8 cellular contexts compared by ENCODE assay signal in the genomic region with DNA sequence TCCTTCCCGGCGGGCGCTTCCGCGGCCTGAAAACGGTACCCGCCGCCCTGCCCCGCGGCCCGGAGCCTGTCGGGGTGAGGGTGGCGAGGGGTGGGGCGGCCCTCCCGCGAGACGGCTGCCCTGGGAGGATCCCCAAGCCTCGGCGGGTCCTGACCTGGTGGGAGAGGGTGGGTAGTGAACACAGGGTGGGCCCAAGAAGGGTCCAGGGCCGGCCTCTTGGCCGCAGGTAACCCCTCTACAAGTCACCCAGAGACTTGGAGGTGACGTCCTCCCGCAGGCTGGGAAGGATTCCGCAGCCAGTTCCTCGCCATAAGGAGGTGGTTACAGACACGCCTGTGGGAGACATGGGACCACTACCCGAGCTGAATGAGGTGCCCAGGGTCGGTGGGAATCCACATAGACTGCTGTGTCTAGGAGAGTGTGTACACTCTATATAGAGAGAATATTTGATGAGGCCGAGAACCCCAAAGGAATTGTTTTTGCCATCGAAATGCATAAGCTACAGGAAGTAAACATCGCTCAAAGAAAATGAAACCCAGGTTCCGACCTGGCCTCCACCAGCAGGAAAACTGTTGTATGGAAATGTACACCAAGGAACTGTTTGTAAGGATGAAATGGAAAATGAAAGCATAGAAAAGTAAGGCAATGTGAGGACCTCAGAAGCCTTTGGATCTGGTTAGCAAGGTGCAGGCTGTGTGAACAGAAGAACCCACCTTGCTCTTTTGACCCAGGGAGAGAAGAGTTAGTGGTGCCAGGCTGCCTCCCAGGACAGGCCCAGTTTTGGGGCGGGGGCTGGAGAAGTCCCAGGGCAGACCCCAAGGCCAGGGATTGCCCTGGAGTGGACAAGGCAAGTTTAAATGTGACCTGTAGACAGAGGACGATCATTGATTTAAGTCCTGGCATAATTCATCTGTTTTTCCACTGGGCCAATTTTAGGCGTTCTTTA. TPM values are rescaled to one million over a fixed set of nuclear protein-coding genes. Genes with fewer than 3 reads are reported as not detected.
DNase-seq lines count a peak whose midpoint lies in the region; ATAC-seq, FAIRE-seq and TF ChIP-seq lines count a peak whose summit lies in the region.

No MANE protein-coding gene starts in this region.

- 0 out of 2 replicates have a peak, but pooled peaks cover 3% of the 10 kb centered on the region for H3K9me2 ChIP-seq in GM23338 (ENCODE audit: insufficient read depth)

- H3K27me3 ChIP-seq in GM23338 (ENCODE audit: insufficient read depth), result peaks cover 12% of the 10 kb centered on the region

- FAIRE-seq in GM12892 (lab: Jason Lieb, UNC), result peak; percentile 50

- H3K27ac Mint-ChIP-seq in GM23338, result no peak overlapping the region
- peak overlapping the region; percentile 95 for H3K27ac Mint-ChIP-seq in activated T-helper 17 cell treated with anti-CD3 and anti-CD28 coated beads, Interleukin-2, amount 50 U/mL, for 72 hours

- TF ChIP-seq POLR2A in GM12892 (IDR thresholded peaks at IDR 0.05; ENCODE audit: low read depth, low read length), result no peak

- TF ChIP-seq CTCF in GM23338 (conservative IDR thresholded peaks at IDR 0.05; ENCODE audit: low read depth in 2 of 2), result no peak
- TF ChIP-seq CTCF in LNCaP clone FGC (IDR thresholded peaks at IDR 0.05; ENCODE audit: control insufficient read depth, extremely low read depth, insufficient read depth), result no peak
- TF ChIP-seq CTCF in omental fat pad (IDR thresholded peaks at IDR 0.05), result no peak

- peaks cover 5% of the 10 kb centered on the region; the same call in 1 of the 2 replicates for H3K4me1 ChIP-seq in GM23338 (ENCODE audit: insufficient read depth)

- no peaks in the 10 kb centered on the region; the same call in 1 of the 2 replicates for H3K36me3 ChIP-seq in GM23338 (ENCODE audit: insufficient read depth)

- H3K36me3 Mint-ChIP-seq in GM23338 (ENCODE audit: low read depth), result no peaks in the 10 kb centered on the region
- H3K36me3 Mint-ChIP-seq in activated T-helper 17 cell treated with anti-CD3 and anti-CD28 coated beads, Interleukin-2, amount 50 U/mL, for 72 hours (ENCODE audit: low read depth), result peaks cover 39% of the 10 kb centered on the region

- H4K20me1 ChIP-seq in GM23338 (replicated peaks; ENCODE audit: insufficient read depth), result no peaks in the 10 kb centered on the region; the same call in 1 of the 2 replicates

- H3K27ac ChIP-seq in GM23338 (ENCODE audit: low read depth), result no peak overlapping the region

- no peaks in the 10 kb centered on the region; the same call in 2 of the 3 replicates for H3K9me3 Mint-ChIP-seq in GM23338
- H3K9me3 Mint-ChIP-seq in activated T-helper 17 cell treated with anti-CD3 and anti-CD28 coated beads, Interleukin-2, amount 50 U/mL, for 72 hours, result no peaks in the 10 kb centered on the region

- ATAC-seq in GM23338 (peak; percentile 63), omental fat pad (ENCODE audit: low FRiP score) (peak; percentile 45)
- ATAC-seq in activated T-helper 17 cell treated with anti-CD3 and anti-CD28 coated beads, Interleukin-2, amount 50 U/mL, for 72 hours (replicated peaks), result peak; percentile 35

- H3K4me3 Mint-ChIP-seq in GM23338, result peak overlapping the region; percentile 85
- H3K4me3 Mint-ChIP-seq in activated T-helper 17 cell treated with anti-CD3 and anti-CD28 coated beads, Interleukin-2, amount 50 U/mL, for 72 hours, result peak overlapping the region; percentile 94

- no peaks in the 10 kb centered on the region for H3K79me2 ChIP-seq in GM23338 (replicated peaks; ENCODE audit: insufficient read depth)

- H3F3A ChIP-seq in GM23338 (replicated peaks; ENCODE audit: low read depth), result no peaks in the 10 kb centered on the region

- DNase-seq in GM12892 (ENCODE audit: insufficient read length), result peak; percentile 27
- peak; percentile 53 for DNase-seq in GM23338 (ENCODE audit: low spot score)
- no peak for DNase-seq in LNCaP clone FGC (ENCODE audit: low read depth)
- DNase-seq in germinal center (ENCODE audit: low spot score), result peak; percentile 11
- DNase-seq in omental fat pad (ENCODE audit: low spot score), result peak; percentile 38
- no peak for DNase-seq in LoVo (ENCODE audit: low spot score)
- no peak for DNase-seq in NCI-H1694 (lab: John Stamatoyannopoulos, UW)

- H3K4me3 ChIP-seq in GM23338 (peak overlapping the region; percentile 74), LNCaP clone FGC (ENCODE audit: low read depth, low read length) (peak overlapping the region; percentile 63)

- peaks cover 11% of the 10 kb centered on the region for H3K27me3 Mint-ChIP-seq in GM23338 (ENCODE audit: insufficient read depth, low read depth, poor library complexity)
- H3K27me3 Mint-ChIP-seq in activated T-helper 17 cell treated with anti-CD3 and anti-CD28 coated beads, Interleukin-2, amount 50 U/mL, for 72 hours, result no peaks in the 10 kb centered on the region

- peak overlapping the region; percentile 87 for H3K4me2 ChIP-seq in GM23338

- H3K4me1 Mint-ChIP-seq in GM23338, result peaks cover 8% of the 10 kb centered on the region
- peaks cover 34% of the 10 kb centered on the region for H3K4me1 Mint-ChIP-seq in activated T-helper 17 cell treated with anti-CD3 and anti-CD28 coated beads, Interleukin-2, amount 50 U/mL, for 72 hours

- H2AFZ ChIP-seq in GM23338, result peak overlapping the region; percentile 44

TF ChIP-seq in GM23338, 12 proteins besides CTCF, POLR2A, EP300 and RAD21 (continues in another document):
- TF ChIP-seq CREB1 (CRISPR knock-in tag; IDR thresholded peaks at IDR 0.05; ENCODE audit: low read depth), result no peak
- no peak for TF ChIP-seq STAT1 (IDR thresholded peaks at IDR 0.05; ENCODE audit: unreplicated experiment)
- no peak for TF ChIP-seq JUNB (IDR thresholded peaks at IDR 0.05; ENCODE audit: unreplicated experiment)
- no peak for TF ChIP-seq EZH2phosphoT487 (IDR thresholded peaks at IDR 0.05; ENCODE audit: unreplicated experiment)
- no peak for TF ChIP-seq ZNF331 (CRISPR knock-in tag; IDR thresholded peaks at IDR 0.05; ENCODE audit: low read depth)
- TF ChIP-seq, protein P1, sequence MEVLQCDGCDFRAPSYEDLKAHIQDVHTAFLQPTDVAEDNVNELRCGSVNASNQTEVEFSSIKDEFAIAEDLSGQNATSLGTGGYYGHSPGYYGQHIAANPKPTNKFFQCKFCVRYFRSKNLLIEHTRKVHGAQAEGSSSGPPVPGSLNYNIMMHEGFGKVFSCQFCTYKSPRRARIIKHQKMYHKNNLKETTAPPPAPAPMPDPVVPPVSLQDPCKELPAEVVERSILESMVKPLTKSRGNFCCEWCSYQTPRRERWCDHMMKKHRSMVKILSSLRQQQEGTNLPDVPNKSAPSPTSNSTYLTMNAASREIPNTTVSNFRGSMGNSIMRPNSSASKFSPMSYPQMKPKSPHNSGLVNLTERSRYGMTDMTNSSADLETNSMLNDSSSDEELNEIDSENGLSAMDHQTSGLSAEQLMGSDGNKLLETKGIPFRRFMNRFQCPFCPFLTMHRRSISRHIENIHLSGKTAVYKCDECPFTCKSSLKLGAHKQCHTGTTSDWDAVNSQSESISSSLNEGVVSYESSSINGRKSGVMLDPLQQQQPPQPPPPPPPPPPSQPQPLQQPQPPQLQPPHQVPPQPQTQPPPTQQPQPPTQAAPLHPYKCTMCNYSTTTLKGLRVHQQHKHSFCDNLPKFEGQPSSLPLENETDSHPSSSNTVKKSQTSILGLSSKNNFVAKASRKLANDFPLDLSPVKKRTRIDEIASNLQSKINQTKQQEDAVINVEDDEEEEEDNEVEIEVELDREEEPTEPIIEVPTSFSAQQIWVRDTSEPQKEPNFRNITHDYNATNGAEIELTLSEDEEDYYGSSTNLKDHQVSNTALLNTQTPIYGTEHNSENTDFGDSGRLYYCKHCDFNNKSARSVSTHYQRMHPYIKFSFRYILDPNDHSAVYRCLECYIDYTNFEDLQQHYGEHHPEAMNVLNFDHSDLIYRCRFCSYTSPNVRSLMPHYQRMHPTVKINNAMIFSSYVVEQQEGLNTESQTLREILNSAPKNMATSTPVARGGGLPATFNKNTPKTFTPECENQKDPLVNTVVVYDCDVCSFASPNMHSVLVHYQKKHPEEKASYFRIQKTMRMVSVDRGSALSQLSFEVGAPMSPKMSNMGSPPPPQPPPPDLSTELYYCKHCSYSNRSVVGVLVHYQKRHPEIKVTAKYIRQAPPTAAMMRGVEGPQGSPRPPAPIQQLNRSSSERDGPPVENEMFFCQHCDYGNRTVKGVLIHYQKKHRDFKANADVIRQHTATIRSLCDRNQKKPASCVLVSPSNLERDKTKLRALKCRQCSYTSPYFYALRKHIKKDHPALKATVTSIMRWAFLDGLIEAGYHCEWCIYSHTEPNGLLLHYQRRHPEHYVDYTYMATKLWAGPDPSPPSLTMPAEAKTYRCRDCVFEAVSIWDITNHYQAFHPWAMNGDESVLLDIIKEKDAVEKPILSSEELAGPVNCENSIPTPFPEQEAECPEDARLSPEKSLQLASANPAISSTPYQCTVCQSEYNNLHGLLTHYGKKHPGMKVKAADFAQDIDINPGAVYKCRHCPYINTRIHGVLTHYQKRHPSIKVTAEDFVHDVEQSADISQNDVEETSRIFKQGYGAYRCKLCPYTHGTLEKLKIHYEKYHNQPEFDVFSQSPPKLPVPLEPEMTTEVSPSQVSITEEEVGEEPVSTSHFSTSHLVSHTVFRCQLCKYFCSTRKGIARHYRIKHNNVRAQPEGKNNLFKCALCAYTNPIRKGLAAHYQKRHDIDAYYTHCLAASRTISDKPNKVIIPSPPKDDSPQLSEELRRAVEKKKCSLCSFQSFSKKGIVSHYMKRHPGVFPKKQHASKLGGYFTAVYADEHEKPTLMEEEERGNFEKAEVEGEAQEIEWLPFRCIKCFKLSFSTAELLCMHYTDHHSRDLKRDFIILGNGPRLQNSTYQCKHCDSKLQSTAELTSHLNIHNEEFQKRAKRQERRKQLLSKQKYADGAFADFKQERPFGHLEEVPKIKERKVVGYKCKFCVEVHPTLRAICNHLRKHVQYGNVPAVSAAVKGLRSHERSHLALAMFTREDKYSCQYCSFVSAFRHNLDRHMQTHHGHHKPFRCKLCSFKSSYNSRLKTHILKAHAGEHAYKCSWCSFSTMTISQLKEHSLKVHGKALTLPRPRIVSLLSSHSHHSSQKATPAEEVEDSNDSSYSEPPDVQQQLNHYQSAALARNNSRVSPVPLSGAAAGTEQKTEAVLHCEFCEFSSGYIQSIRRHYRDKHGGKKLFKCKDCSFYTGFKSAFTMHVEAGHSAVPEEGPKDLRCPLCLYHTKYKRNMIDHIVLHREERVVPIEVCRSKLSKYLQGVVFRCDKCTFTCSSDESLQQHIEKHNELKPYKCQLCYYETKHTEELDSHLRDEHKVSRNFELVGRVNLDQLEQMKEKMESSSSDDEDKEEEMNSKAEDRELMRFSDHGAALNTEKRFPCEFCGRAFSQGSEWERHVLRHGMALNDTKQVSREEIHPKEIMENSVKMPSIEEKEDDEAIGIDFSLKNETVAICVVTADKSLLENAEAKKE (CRISPR knock-in tag; IDR thresholded peaks at IDR 0.05), result no peak

RNA-seq across cellular contexts. Expression of a gene that starts 0.7 kb away (rescaled TPM):
- polyA plus RNA-seq in GM12892 (2012; ENCODE audit: missing spikeins), result 40.2 TPM
- 6.0 and 6.8 TPM in 2 replicates for total RNA-seq in GM23338 (2014; rRNA removed; shearing (Covaris generic))
- 11.0 and 13.0 TPM in 2 replicates for polyA plus RNA-seq in GM23338 (2016; fragmentation: Nextera tagmentation; extraction: Ambion mirVana)
- total RNA-seq in activated T-helper 17 cell treated with anti-CD3 and anti-CD28 coated beads, Interleukin-2, amount 50 U/mL, for 72 hours, result 100 to 1,000 TPM in 1 of 2 donors, 10 to 100 TPM in 1; 90.5 to 119 TPM
- total RNA-seq in omental fat pad, result 100 to 1,000 TPM in 1 of 4 donors, 10 to 100 TPM in 3; 59.6 to 123 (median 77.1) TPM

Comparison
In these comparisons a context has a peak if more than half of its experiments do, and no peak if none do; other contexts are left out.
1. DNase-seq: peak in GM12892 (single experiment), GM23338 (single experiment), germinal center (single experiment) and omental fat pad (single experiment); none in LNCaP clone FGC (single experiment), LoVo (single experiment) and NCI-H1694 (single experiment).
2. Peak in every context shown above with its lines, with median percentiles within 50 percentile points of each other: ATAC-seq.